In the genomic region with DNA sequence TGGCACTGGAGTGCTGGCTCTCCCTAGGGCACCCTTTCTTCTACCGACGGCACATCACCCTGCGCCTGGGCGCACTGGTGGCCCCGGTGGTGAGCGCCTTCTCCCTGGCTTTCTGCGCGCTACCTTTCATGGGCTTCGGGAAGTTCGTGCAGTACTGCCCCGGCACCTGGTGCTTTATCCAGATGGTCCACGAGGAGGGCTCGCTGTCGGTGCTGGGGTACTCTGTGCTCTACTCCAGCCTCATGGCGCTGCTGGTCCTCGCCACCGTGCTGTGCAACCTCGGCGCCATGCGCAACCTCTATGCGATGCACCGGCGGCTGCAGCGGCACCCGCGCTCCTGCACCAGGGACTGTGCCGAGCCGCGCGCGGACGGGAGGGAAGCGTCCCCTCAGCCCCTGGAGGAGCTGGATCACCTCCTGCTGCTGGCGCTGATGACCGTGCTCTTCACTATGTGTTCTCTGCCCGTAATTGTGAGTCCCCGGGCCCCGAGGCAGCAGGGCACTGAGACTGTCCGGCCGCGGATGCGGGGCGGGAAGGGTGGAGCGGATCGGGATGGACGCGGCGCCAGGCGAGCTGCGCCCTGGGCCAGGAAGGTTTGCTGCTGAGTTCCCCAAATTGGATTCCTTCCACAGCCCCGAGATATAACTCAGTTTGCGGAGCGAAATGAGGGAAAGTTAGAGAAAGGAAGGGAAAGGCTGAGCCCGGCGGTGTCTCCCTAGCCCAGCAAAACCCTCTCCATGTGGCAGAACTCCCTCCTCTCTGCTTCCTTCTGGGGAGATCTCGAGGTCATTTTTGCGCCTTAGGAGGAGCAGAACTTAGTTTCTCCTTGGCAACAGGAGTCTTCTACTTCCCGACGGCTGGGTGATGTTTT, we compare ENCODE assay signal across 8 cellular contexts. TPM values are rescaled to one million over a fixed set of nuclear protein-coding genes. Genes with fewer than 3 reads are reported as not detected.
DNase-seq lines count a peak whose midpoint lies in the region; ATAC-seq and TF ChIP-seq lines count a peak whose summit lies in the region.

No MANE protein-coding gene starts in this region.

- H3K4me1 Mint-ChIP-seq in effector memory CD8-positive, alpha-beta T cell (ENCODE audit: low read depth in 2 of 2), result peaks cover 56 to 74% of the 10 kb centered on the region in 2 donors
- H3K4me1 Mint-ChIP-seq in natural killer cell, result peaks cover 64 to 79% of the 10 kb centered on the region in 2 donors

- no peaks in the 10 kb centered on the region for H3K27me3 Mint-ChIP-seq in effector memory CD8-positive, alpha-beta T cell
- no peaks in the 10 kb centered on the region for H3K27me3 Mint-ChIP-seq in natural killer cell (ENCODE audit: low read depth in 2 of 2)

- ATAC-seq in effector memory CD8-positive, alpha-beta T cell (replicated peaks), result peak; percentile 50
- ATAC-seq in natural killer cell, result peak in 2 of 3 donors; percentile 34 to 48
- no peak for ATAC-seq in HG03159 (IDR thresholded peaks at IDR 0.05; ENCODE audit: unreplicated experiment)
- no peak for ATAC-seq in HG03342 (IDR thresholded peaks at IDR 0.05; ENCODE audit: unreplicated experiment)

- no peaks in the 10 kb centered on the region for H3K9me3 ChIP-seq in Peyer's patch

- peaks cover 11% of the 10 kb centered on the region for H3K36me3 Mint-ChIP-seq in effector memory CD8-positive, alpha-beta T cell (ENCODE audit: insufficient read depth)
- peaks cover 24% of the 10 kb centered on the region for H3K36me3 Mint-ChIP-seq in natural killer cell

- peak overlapping the region in 2 of 4 donors; percentile 31 to 38 for H3K27ac ChIP-seq in Peyer's patch

- H3K4me1 ChIP-seq in Peyer's patch, result peaks cover 0 to 26% (median 5%) of the 10 kb centered on the region in 4 donors

- DNase-seq in AG09309 (ENCODE audit: low read depth) (no peak), Peyer's patch (peak in 1 of 3 donors; percentile 50), natural killer cell (peak; percentile 39), AML-193 (lab: John Stamatoyannopoulos, UW) (no peak), DMS153 (lab: John Stamatoyannopoulos, UW) (no peak)
- peak; percentile 30 to 43 (median 31) for DNase-seq in effector memory CD8-positive, alpha-beta T cell

- H3K4me3 ChIP-seq in AG09309 (ENCODE audit: control insufficient read depth, low read depth, low read length), result peak overlapping the region; percentile 19
- peak overlapping the region; percentile 38 to 64 (median 48) for H3K4me3 ChIP-seq in Peyer's patch

- H3K36me3 ChIP-seq in Peyer's patch, result no peaks in the 10 kb centered on the region

- peak overlapping the region; percentile 93 to 99 for H3K4me3 Mint-ChIP-seq in effector memory CD8-positive, alpha-beta T cell
- H3K4me3 Mint-ChIP-seq in natural killer cell, result peak overlapping the region; percentile 99

- TF ChIP-seq CTCF in AG09309 (IDR thresholded peaks at IDR 0.05; ENCODE audit: control insufficient read depth, insufficient read depth, low read depth, low read length, missing control alignments) (no peak), Peyer's patch (IDR thresholded peaks at IDR 0.05) (no peak), natural killer cell (IDR thresholded peaks at IDR 0.05) (no peak)

- TF ChIP-seq POLR2A in Peyer's patch (IDR thresholded peaks at IDR 0.05), result no peak

- intact Hi-C loops in natural killer cell (cut with micrococcal nuclease), result loop anchor here (2.0 to 5.0 kb wide), 2 partner anchors 59 to 278 kb away; no protein-coding TSS in a partner anchor

- no peaks in the 10 kb centered on the region for H3K9me3 Mint-ChIP-seq in effector memory CD8-positive, alpha-beta T cell
- no peaks in the 10 kb centered on the region for H3K9me3 Mint-ChIP-seq in natural killer cell

- H3K27me3 ChIP-seq in Peyer's patch, result no peaks in the 10 kb centered on the region

- peak overlapping the region; percentile 91 to 95 for H3K27ac Mint-ChIP-seq in effector memory CD8-positive, alpha-beta T cell
- peak overlapping the region; percentile 95 to 100 for H3K27ac Mint-ChIP-seq in natural killer cell

RNA-seq across cellular contexts. Expression of gene PTGDR, which starts 0.9 kb away (rescaled TPM):
- total RNA-seq in Peyer's patch, result 1 to 10 TPM in 3 of 4 donors, not detected in 1; 1.4 to 3.8 (median 1.4) TPM
- 100 to 1,000 TPM; 106 to 140 (median 112) TPM for total RNA-seq in natural killer cell

RNA-seq across cellular contexts. Expression of gene PTGER2, which starts 45.7 kb away (rescaled TPM):
- total RNA-seq in Peyer's patch (1 to 10 TPM; 2.7 to 6.4 (median 4.9) TPM), natural killer cell (10 to 100 TPM; 55.3 to 67.9 (median 60.6) TPM)

Comparison
In these comparisons a context has a peak if more than half of its experiments do, and no peak if none do; other contexts are left out.
1. DNase-seq: peak in effector memory CD8-positive, alpha-beta T cell (3 of 3) and natural killer cell (single experiment); none in AG09309 (single experiment), AML-193 (0 of 2) and DMS153 (single experiment).
2. ATAC-seq: peak in effector memory CD8-positive, alpha-beta T cell (single experiment) and natural killer cell (2 of 3); none in HG03159 (single experiment) and HG03342 (single experiment).
3. RNA of gene PTGDR, which starts 0.9 kb away (total RNA-seq): 106 to 140 TPM in natural killer cell; 1.4 to 3.8 TPM in Peyer's patch; every median in the first group is over 10 times any median in the second.
4. RNA of gene PTGER2, which starts 45.7 kb away (total RNA-seq): 55.3 to 67.9 TPM in natural killer cell; 2.7 to 6.4 TPM in Peyer's patch; every median in the first group is over 4 times any median in the second.